ENCODE assay signal across 2 cellular contexts in the genomic region with DNA sequence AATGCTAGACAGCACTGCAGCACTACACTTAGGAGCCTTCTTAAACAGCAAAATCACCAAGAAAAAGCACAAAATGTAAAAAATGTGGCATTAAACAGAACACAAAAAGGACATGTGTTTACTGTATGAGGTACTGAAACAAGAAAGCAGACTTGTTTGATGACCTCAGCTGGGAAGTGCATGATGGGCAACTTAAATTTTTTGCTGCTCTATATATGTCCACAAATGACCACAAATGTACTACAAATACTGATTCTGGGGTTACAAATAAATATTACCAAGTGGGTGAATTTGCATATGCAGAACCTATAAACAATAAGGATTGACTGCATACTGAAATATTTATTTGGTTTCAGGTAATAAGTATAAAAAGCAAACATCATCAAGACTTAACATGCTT.
TF ChIP-seq lines count a peak whose summit lies in the region.

No MANE protein-coding gene starts in this region.

TF ChIP-seq in SK-N-SH treated with all-trans-retinoic acid at 6 μM for 48 hours, 23 proteins besides CTCF, POLR2A, EP300 and RAD21:
- TF ChIP-seq, protein P1, sequence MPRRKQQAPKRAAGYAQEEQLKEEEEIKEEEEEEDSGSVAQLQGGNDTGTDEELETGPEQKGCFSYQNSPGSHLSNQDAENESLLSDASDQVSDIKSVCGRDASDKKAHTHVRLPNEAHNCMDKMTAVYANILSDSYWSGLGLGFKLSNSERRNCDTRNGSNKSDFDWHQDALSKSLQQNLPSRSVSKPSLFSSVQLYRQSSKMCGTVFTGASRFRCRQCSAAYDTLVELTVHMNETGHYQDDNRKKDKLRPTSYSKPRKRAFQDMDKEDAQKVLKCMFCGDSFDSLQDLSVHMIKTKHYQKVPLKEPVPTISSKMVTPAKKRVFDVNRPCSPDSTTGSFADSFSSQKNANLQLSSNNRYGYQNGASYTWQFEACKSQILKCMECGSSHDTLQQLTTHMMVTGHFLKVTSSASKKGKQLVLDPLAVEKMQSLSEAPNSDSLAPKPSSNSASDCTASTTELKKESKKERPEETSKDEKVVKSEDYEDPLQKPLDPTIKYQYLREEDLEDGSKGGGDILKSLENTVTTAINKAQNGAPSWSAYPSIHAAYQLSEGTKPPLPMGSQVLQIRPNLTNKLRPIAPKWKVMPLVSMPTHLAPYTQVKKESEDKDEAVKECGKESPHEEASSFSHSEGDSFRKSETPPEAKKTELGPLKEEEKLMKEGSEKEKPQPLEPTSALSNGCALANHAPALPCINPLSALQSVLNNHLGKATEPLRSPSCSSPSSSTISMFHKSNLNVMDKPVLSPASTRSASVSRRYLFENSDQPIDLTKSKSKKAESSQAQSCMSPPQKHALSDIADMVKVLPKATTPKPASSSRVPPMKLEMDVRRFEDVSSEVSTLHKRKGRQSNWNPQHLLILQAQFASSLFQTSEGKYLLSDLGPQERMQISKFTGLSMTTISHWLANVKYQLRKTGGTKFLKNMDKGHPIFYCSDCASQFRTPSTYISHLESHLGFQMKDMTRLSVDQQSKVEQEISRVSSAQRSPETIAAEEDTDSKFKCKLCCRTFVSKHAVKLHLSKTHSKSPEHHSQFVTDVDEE (CRISPR knock-in tag; IDR thresholded peaks at IDR 0.05) = no peak
- TF ChIP-seq ARNTL (CRISPR knock-in tag; IDR thresholded peaks at IDR 0.05; ENCODE audit: borderline replicate concordance, low read depth) (no peak), ZFP3 (CRISPR knock-in tag; IDR thresholded peaks at IDR 0.05) (no peak), ZNF70 (CRISPR knock-in tag; IDR thresholded peaks at IDR 0.05) (no peak), PPARA (CRISPR knock-in tag; IDR thresholded peaks at IDR 0.05; ENCODE audit: borderline replicate concordance) (no peak), ZNF8 (CRISPR knock-in tag; IDR thresholded peaks at IDR 0.05) (no peak), OSR1 (CRISPR knock-in tag; IDR thresholded peaks at IDR 0.05) (no peak), BACH2 (CRISPR knock-in tag; IDR thresholded peaks at IDR 0.05; ENCODE audit: borderline replicate concordance) (no peak), CSDC2 (CRISPR knock-in tag; IDR thresholded peaks at IDR 0.05) (no peak), ESRRG (CRISPR knock-in tag; IDR thresholded peaks at IDR 0.05) (no peak)
- TF ChIP-seq, protein P2, sequence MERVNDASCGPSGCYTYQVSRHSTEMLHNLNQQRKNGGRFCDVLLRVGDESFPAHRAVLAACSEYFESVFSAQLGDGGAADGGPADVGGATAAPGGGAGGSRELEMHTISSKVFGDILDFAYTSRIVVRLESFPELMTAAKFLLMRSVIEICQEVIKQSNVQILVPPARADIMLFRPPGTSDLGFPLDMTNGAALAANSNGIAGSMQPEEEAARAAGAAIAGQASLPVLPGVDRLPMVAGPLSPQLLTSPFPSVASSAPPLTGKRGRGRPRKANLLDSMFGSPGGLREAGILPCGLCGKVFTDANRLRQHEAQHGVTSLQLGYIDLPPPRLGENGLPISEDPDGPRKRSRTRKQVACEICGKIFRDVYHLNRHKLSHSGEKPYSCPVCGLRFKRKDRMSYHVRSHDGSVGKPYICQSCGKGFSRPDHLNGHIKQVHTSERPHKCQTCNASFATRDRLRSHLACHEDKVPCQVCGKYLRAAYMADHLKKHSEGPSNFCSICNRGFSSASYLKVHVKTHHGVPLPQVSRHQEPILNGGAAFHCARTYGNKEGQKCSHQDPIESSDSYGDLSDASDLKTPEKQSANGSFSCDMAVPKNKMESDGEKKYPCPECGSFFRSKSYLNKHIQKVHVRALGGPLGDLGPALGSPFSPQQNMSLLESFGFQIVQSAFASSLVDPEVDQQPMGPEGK (CRISPR knock-in tag; IDR thresholded peaks at IDR 0.05; ENCODE audit: borderline replicate concordance) = no peak
- TF ChIP-seq, protein P3, sequence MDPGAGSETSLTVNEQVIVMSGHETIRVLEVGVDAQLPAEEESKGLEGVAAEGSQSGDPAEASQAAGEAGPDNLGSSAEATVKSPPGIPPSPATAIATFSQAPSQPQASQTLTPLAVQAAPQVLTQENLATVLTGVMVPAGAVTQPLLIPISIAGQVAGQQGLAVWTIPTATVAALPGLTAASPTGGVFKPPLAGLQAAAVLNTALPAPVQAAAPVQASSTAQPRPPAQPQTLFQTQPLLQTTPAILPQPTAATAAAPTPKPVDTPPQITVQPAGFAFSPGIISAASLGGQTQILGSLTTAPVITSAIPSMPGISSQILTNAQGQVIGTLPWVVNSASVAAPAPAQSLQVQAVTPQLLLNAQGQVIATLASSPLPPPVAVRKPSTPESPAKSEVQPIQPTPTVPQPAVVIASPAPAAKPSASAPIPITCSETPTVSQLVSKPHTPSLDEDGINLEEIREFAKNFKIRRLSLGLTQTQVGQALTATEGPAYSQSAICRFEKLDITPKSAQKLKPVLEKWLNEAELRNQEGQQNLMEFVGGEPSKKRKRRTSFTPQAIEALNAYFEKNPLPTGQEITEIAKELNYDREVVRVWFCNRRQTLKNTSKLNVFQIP (CRISPR knock-in tag; IDR thresholded peaks at IDR 0.05; ENCODE audit: borderline replicate concordance, low read depth) = no peak

TF ChIP-seq in SK-N-SH, 30 proteins besides CTCF, POLR2A, EP300 and RAD21 (continued from another document):
- TF ChIP-seq POLR2AphosphoS5 (IDR thresholded peaks at IDR 0.05; ENCODE audit: low read depth, low read length) = no peak
- no peak for TF ChIP-seq GATA2 (CRISPR knock-in tag; IDR thresholded peaks at IDR 0.05)
- TF ChIP-seq SMC3 (IDR thresholded peaks at IDR 0.05; ENCODE audit: low read depth, low read length) = no peak
- TF ChIP-seq, protein P4, sequence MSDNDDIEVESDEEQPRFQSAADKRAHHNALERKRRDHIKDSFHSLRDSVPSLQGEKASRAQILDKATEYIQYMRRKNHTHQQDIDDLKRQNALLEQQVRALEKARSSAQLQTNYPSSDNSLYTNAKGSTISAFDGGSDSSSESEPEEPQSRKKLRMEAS (IDR thresholded peaks at IDR 0.05; ENCODE audit: low read depth) = no peak
- no peak for TF ChIP-seq FOSL2 (IDR thresholded peaks at IDR 0.05; ENCODE audit: borderline replicate concordance, low read depth)
- TF ChIP-seq, protein P5, sequence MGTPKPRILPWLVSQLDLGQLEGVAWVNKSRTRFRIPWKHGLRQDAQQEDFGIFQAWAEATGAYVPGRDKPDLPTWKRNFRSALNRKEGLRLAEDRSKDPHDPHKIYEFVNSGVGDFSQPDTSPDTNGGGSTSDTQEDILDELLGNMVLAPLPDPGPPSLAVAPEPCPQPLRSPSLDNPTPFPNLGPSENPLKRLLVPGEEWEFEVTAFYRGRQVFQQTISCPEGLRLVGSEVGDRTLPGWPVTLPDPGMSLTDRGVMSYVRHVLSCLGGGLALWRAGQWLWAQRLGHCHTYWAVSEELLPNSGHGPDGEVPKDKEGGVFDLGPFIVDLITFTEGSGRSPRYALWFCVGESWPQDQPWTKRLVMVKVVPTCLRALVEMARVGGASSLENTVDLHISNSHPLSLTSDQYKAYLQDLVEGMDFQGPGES (IDR thresholded peaks at IDR 0.05; ENCODE audit: low read depth, low read length) = no peak
- TF ChIP-seq RFX5 (IDR thresholded peaks at IDR 0.05; ENCODE audit: low read length) = no peak
- TF ChIP-seq, protein P6, sequence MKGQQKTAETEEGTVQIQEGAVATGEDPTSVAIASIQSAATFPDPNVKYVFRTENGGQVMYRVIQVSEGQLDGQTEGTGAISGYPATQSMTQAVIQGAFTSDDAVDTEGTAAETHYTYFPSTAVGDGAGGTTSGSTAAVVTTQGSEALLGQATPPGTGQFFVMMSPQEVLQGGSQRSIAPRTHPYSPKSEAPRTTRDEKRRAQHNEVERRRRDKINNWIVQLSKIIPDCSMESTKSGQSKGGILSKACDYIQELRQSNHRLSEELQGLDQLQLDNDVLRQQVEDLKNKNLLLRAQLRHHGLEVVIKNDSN (IDR thresholded peaks at IDR 0.05; ENCODE audit: borderline replicate concordance, low read depth) = no peak
- no peak for TF ChIP-seq MXI1 (IDR thresholded peaks at IDR 0.05; ENCODE audit: low read depth, low read length)
- TF ChIP-seq JUND (IDR thresholded peaks at IDR 0.05) = no peak
- no peak for TF ChIP-seq GABPA (IDR thresholded peaks at IDR 0.05; ENCODE audit: low read depth)
- no peak for TF ChIP-seq YY1 (IDR thresholded peaks at IDR 0.05; ENCODE audit: low read depth)
